In genomic region chr2:206150168-206150567, GRCh38 we compare ENCODE assay signal across 18 cellular contexts.
"Had no signal": no experiment of that assay in that cellular context is flagged by ENCODE, and none has a peak within 500 bp of the region (broad histone marks: within the 10 kb centered on the region; RNA-seq: fewer than 3 reads in every experiment).

No MANE protein-coding gene starts in this region.

- H3K4me3 ChIP-seq: esophagus muscularis mucosa, skin epidermis, thyroid gland, uterus had no signal

- H3K4me3 Mint-ChIP-seq: activated CD4-positive, alpha-beta memory T cell treated with anti-CD3 and anti-CD28 coated beads, Interleukin-2, amount 10 ng/mL, durations not matched to agents 7 days and 5 days; activated CD4-positive, alpha-beta T cell treated with anti-CD3 and anti-CD28 coated beads for 36 hours; activated naive CD4-positive, alpha-beta T cell treated with anti-CD3 and anti-CD28 coated beads, Interleukin-2, amount 10 ng/mL, durations not matched to agents 7 days and 5 days; activated T-helper 17 cell treated with anti-CD3 and anti-CD28 coated beads, Interleukin-2, amount 50 U/mL, for 72 hours; brain; neural crest cell had no signal

- H3K27ac ChIP-seq: esophagus muscularis mucosa, skin epidermis, thyroid gland, uterus, VCaP had no signal

- ATAC-seq: activated CD4-positive, alpha-beta T cell treated with anti-CD3 and anti-CD28 coated beads for 36 hours; activated T-helper 17 cell treated with anti-CD3 and anti-CD28 coated beads, Interleukin-2, amount 50 U/mL, for 72 hours; left cardiac atrium had no signal

- DNase-seq: activated CD4-positive, alpha-beta memory T cell treated with anti-CD3 and anti-CD28 coated beads, Interleukin-2, amount 10 ng/mL, durations not matched to agents 7 days and 5 days; activated CD4-positive, alpha-beta T cell treated with anti-CD3 and anti-CD28 coated beads for 36 hours; activated naive CD4-positive, alpha-beta T cell treated with anti-CD3 and anti-CD28 coated beads, Interleukin-2, amount 10 ng/mL, durations not matched to agents 7 days and 5 days; amniotic stem cell; glutamatergic neuron; left cardiac atrium; mesenchymal stem cell; stimulated activated CD4-positive, alpha-beta T cell treated with anti-CD3 and anti-CD28 coated beads, Interleukin-4, amount 100 ng/mL, for 4 hours; T-helper 9 cell; thyroid gland; uterus had no signal

- FAIRE-seq: endometrium had no signal

- H3K9me3 Mint-ChIP-seq: activated CD4-positive, alpha-beta memory T cell treated with anti-CD3 and anti-CD28 coated beads, Interleukin-2, amount 10 ng/mL, durations not matched to agents 7 days and 5 days; activated naive CD4-positive, alpha-beta T cell treated with anti-CD3 and anti-CD28 coated beads, Interleukin-2, amount 10 ng/mL, durations not matched to agents 7 days and 5 days; activated T-helper 17 cell treated with anti-CD3 and anti-CD28 coated beads, Interleukin-2, amount 50 U/mL, for 72 hours; brain; neural crest cell had no signal

- H3K36me3 ChIP-seq: uterus had no signal

- H3K9me3 ChIP-seq: esophagus muscularis mucosa, thyroid gland, uterus had no signal

- H3K4me1 ChIP-seq: thyroid gland, uterus had no signal

- H3K27me3 ChIP-seq: esophagus muscularis mucosa, thyroid gland, uterus had no signal

- H3K27ac Mint-ChIP-seq: activated CD4-positive, alpha-beta memory T cell treated with anti-CD3 and anti-CD28 coated beads, Interleukin-2, amount 10 ng/mL, durations not matched to agents 7 days and 5 days; activated CD4-positive, alpha-beta T cell treated with anti-CD3 and anti-CD28 coated beads for 36 hours; activated naive CD4-positive, alpha-beta T cell treated with anti-CD3 and anti-CD28 coated beads, Interleukin-2, amount 10 ng/mL, durations not matched to agents 7 days and 5 days had no signal

- H3K27me3 Mint-ChIP-seq: activated CD4-positive, alpha-beta memory T cell treated with anti-CD3 and anti-CD28 coated beads, Interleukin-2, amount 10 ng/mL, durations not matched to agents 7 days and 5 days; activated CD4-positive, alpha-beta T cell treated with anti-CD3 and anti-CD28 coated beads for 36 hours; activated naive CD4-positive, alpha-beta T cell treated with anti-CD3 and anti-CD28 coated beads, Interleukin-2, amount 10 ng/mL, durations not matched to agents 7 days and 5 days; activated T-helper 17 cell treated with anti-CD3 and anti-CD28 coated beads, Interleukin-2, amount 50 U/mL, for 72 hours; brain had no signal
